2 cellular contexts compared by ENCODE assay signal in genomic region chrX:48491809-48492208, GRCh38.
TF ChIP-seq lines count a peak whose summit lies in the region.

No MANE protein-coding gene starts in this region.

TF ChIP-seq in HEK293, 187 proteins besides CTCF, POLR2A, EP300 and RAD21:
- TF ChIP-seq ZNF555 (tag by site-specific recombination; conservative IDR thresholded peaks at IDR 0.05) (no peak), ZNF2 (tag by site-specific recombination; IDR thresholded peaks at IDR 0.05) (no peak), ZNF560 (tag by site-specific recombination; IDR thresholded peaks at IDR 0.05; ENCODE audit: borderline replicate concordance) (no peak), ZNF280C (tag by site-specific recombination; IDR thresholded peaks at IDR 0.05) (no peak), ZNF221 (tag by site-specific recombination; IDR thresholded peaks at IDR 0.05; ENCODE audit: borderline replicate concordance) (no peak), HOXA7 (CRISPR knock-in tag; IDR thresholded peaks at IDR 0.05; ENCODE audit: borderline replicate concordance) (no peak), ZSCAN4 (tag by site-specific recombination; IDR thresholded peaks at IDR 0.05) (peak; percentile 90), ZNF521 (tag by site-specific recombination; IDR thresholded peaks at IDR 0.05) (no peak)
TF ChIP-seq in HEK293: peak in this region for 1.

TF ChIP-seq in K562, 482 proteins besides CTCF, POLR2A, EP300 and RAD21:
- TF ChIP-seq POLR3A (IDR thresholded peaks at IDR 0.05; ENCODE audit: borderline replicate concordance, extremely low read depth, insufficient read depth, insufficient read length) (no peak), KDM1A (IDR thresholded peaks at IDR 0.05) (peak in 1 of 2 experiments; percentile 11; a peak in 1 of 4 replicates), PTTG1 (tag; IDR thresholded peaks at IDR 0.05; ENCODE audit: low read depth) (no peak), USF1 (CRISPR knock-in tag; IDR thresholded peaks at IDR 0.05) (peak; percentile 52; the same call in 1 of the 2 replicates)
